Comparison of ENCODE assay signal across 22 cellular contexts in the genomic region with DNA sequence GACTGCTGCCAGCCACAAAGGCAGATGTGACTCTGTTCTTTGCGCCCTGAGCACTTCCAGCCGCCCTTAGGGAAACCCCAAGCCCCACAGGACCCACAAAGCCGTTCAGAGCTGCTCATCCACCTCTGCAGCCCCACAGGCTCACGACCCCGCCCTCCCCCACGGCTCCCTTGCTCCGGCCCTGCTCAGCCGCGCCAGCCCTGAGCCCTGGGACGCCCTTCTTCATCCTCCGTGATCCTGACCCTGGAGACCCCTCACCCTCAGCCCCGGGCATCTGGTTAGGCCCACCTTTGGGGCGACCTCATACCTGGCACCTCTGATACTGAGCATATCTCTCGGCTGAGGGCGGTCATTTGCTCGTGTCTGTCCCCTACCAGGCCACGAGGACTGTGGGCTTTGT.
"Had no signal": no experiment of that assay in that cellular context is flagged by ENCODE, and none has a peak within 500 bp of the region (broad histone marks: within the 10 kb centered on the region; RNA-seq: fewer than 3 reads in every experiment).

No MANE protein-coding gene starts in this region.

- DNase-seq: heart right ventricle; islet precursor cell; left ventricle myocardium inferior; naive B cell; occipital lobe; retina; right cardiac atrium; sigmoid colon; small intestine; spleen; stimulated activated CD4-positive, alpha-beta T cell treated with anti-CD3 and anti-CD28 coated beads, Interleukin-4, amount 100 ng/mL, for 24 hours; stimulated activated naive CD4-positive, alpha-beta T cell; tibial artery; trophoblast cell; upper lobe of right lung; uterus had no signal

- H3K9me3 Mint-ChIP-seq: memory B cell; mesothelial cell of epicardium; naive B cell; nephron; neural progenitor cell; stimulated activated effector memory CD8-positive, alpha-beta T cell treated with anti-CD3 and anti-CD28 coated beads, Interleukin-12 subunit alpha, Interleukin-12 subunit beta, amount 100 ng/mL, for 72 hours; stimulated activated naive CD8-positive, alpha-beta T cell treated with anti-CD3 and anti-CD28 coated beads, Interleukin-15, Interleukin-2, amounts not matched to agents 100 ng/mL and 50 ng/mL, for 24 hours had no signal

- H3K4me3 Mint-ChIP-seq: memory B cell; mesothelial cell of epicardium; nephron; neural progenitor cell; stimulated activated effector memory CD8-positive, alpha-beta T cell treated with anti-CD3 and anti-CD28 coated beads, Interleukin-12 subunit alpha, Interleukin-12 subunit beta, amount 100 ng/mL, for 72 hours; stimulated activated naive CD8-positive, alpha-beta T cell treated with anti-CD3 and anti-CD28 coated beads, Interleukin-15, Interleukin-2, amounts not matched to agents 100 ng/mL and 50 ng/mL, for 24 hours had no signal

- ATAC-seq: heart right ventricle; right cardiac atrium; stimulated activated effector memory CD8-positive, alpha-beta T cell treated with anti-CD3 and anti-CD28 coated beads, Interleukin-12 subunit alpha, Interleukin-12 subunit beta, amount 100 ng/mL, for 72 hours; upper lobe of right lung had no signal

- H3K4me1 Mint-ChIP-seq: memory B cell, mesothelial cell of epicardium, nephron had no signal

- H3K36me3 Mint-ChIP-seq: memory B cell; naive B cell; stimulated activated effector memory CD8-positive, alpha-beta T cell treated with anti-CD3 and anti-CD28 coated beads, Interleukin-12 subunit alpha, Interleukin-12 subunit beta, amount 100 ng/mL, for 72 hours had no signal

- H3K27ac Mint-ChIP-seq: memory B cell; mesothelial cell of epicardium; naive B cell; nephron; neural progenitor cell; stimulated activated effector memory CD8-positive, alpha-beta T cell treated with anti-CD3 and anti-CD28 coated beads, Interleukin-12 subunit alpha, Interleukin-12 subunit beta, amount 100 ng/mL, for 72 hours; stimulated activated naive CD8-positive, alpha-beta T cell treated with anti-CD3 and anti-CD28 coated beads, Interleukin-15, Interleukin-2, amounts not matched to agents 100 ng/mL and 50 ng/mL, for 24 hours had no signal
